ENCODE assay signal across 17 cellular contexts in the genomic region with DNA sequence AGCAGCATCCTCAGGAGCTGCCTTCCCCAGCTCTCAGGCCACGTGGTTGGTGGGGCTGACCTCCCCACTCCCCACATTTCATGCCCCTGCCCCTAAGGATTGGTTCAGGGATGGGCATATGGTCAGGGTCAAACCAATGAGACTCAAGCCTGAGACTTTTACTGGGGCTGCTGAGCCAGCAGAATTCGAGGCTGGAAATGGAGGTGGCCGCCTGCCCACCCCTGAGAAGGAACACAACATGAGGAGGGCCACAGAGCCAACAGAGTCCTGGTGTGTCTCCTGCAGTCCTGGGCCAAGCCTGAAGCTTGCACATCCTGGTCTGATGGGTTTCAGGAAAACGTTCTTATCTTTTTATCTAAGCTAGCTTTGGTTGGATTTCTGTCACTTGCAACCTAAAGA. TPM values are rescaled to one million over a fixed set of nuclear protein-coding genes. Genes with fewer than 3 reads are reported as not detected.
A peak's percentile ranks its signal among the peaks of the same experiment; 100 is the strongest.
DNase-seq lines count a peak whose midpoint lies in the region; ATAC-seq, FAIRE-seq and TF ChIP-seq lines count a peak whose summit lies in the region.
"Had no signal": no experiment of that assay in that cellular context is flagged by ENCODE, and none has a peak within 500 bp of the region (broad histone marks: within the 10 kb centered on the region; RNA-seq: fewer than 3 reads in every experiment).

No MANE protein-coding gene starts in this region.

- peaks cover 30% of the 10 kb centered on the region for H3K4me1 ChIP-seq in HepG2 (ENCODE audit: insufficient read depth, low read length)
- H3K4me1 ChIP-seq in right lobe of liver = peaks cover 0 to 28% (median 3%) of the 10 kb centered on the region in 4 donors
- peaks cover 53 to 54% of the 10 kb centered on the region in 2 experiments for H3K4me1 ChIP-seq in neutrophil (ENCODE audit: control insufficient read depth in 1 of 2, insufficient read depth in 1 of 2, low read depth in 1 of 2, low read length in 1 of 2)
- H3K4me1 ChIP-seq in pancreas = peaks cover 3 to 43% (median 18%) of the 10 kb centered on the region in 3 donors

- BruUV-seq in HepG2 (replicated peaks; lab: Mats Ljungman, UMichigan) = no TSS peak

- H3K4me3 ChIP-seq in HepG2 (replicated peaks in 1 of 3; ENCODE audit: insufficient read depth in 1 of 3, low read depth in 2 of 3, low read length in 3 of 3) (no peak overlapping the region), right lobe of liver (no peak overlapping the region), neutrophil (ENCODE audit: low read depth in 1 of 2, low read length in 1 of 2) (no peak overlapping the region), pancreas (no peak overlapping the region)
- H3K4me3 ChIP-seq: GM23248, mucosa of descending colon had no signal

- no peaks in the 10 kb centered on the region for H3K36me3 ChIP-seq in HepG2 (replicated peaks in 1 of 2; ENCODE audit: control insufficient read depth in 1 of 2, insufficient read depth in 2 of 2, low read length in 2 of 2)
- H3K36me3 ChIP-seq in right lobe of liver = no peaks in the 10 kb centered on the region
- H3K36me3 ChIP-seq in neutrophil = no peaks in the 10 kb centered on the region
- no peaks in the 10 kb centered on the region for H3K36me3 ChIP-seq in pancreas

- H3K27me3 ChIP-seq in HepG2 (ENCODE audit: control insufficient read depth in 1 of 2, insufficient read depth in 2 of 2, low read length in 2 of 2) (no peaks in the 10 kb centered on the region), right lobe of liver (no peaks in the 10 kb centered on the region), neutrophil (no peaks in the 10 kb centered on the region), pancreas (no peaks in the 10 kb centered on the region)

- no peak for DNase-seq in HepG2 (ENCODE audit: low spot score)
- DNase-seq in right lobe of liver = no peak
- DNase-seq in effector memory CD8-positive, alpha-beta T cell = no peak
- peak; percentile 37 for DNase-seq in ureter (ENCODE audit: low spot score)
- DNase-seq in pancreas = no peak
- no peak for DNase-seq in stimulated activated naive CD4-positive, alpha-beta T cell (lab: John Stamatoyannopoulos, UW)
- DNase-seq: activated CD4-positive, CD25-positive, alpha-beta regulatory T cell treated with anti-CD3 and anti-CD28 coated beads, Interleukin-2, amount 50 U/mL, for 72 hours; activated T-cell treated with anti-CD3 and anti-CD28 coated beads, Interleukin-2, amount 50 U/mL, for 4 hours; effector CD4-positive, alpha-beta T cell; foreskin fibroblast; NCI-H1436; SW 1271 had no signal

- peaks cover 37% of the 10 kb centered on the region for H3K36me3 Mint-ChIP-seq in effector memory CD8-positive, alpha-beta T cell (ENCODE audit: insufficient read depth)

- no peaks in the 10 kb centered on the region for H3K27me3 Mint-ChIP-seq in effector memory CD8-positive, alpha-beta T cell

- no peak for ATAC-seq in HepG2
- ATAC-seq in right lobe of liver = no peak
- no peak for ATAC-seq in effector memory CD8-positive, alpha-beta T cell (replicated peaks)
- ATAC-seq in pancreas = no peak
- ATAC-seq in GM18861 (IDR thresholded peaks at IDR 0.05; ENCODE audit: unreplicated experiment) = no peak
- ATAC-seq: activated T-cell treated with anti-CD3 and anti-CD28 coated beads, Interleukin-2, amount 50 U/mL, for 4 hours; mucosa of descending colon had no signal

- no peak overlapping the region for H3K4me2 ChIP-seq in HepG2 (ENCODE audit: low read depth, low read length)

- no peak overlapping the region for H3K9ac ChIP-seq in HepG2 (ENCODE audit: insufficient read depth, low read depth, low read length)
- H3K9ac ChIP-seq: GM23248 had no signal

- TF ChIP-seq POLR2A in HepG2 (IDR thresholded peaks at IDR 0.05; ENCODE audit: insufficient read depth in 1 of 2, low read depth in 2 of 2, low read length in 2 of 2) (no peak), right lobe of liver (IDR thresholded peaks at IDR 0.05) (no peak)

- no peaks in the 10 kb centered on the region for H4K20me1 ChIP-seq in HepG2 (ENCODE audit: insufficient read depth, low read length)

- TF ChIP-seq CTCF in HepG2 (CRISPR knock-in tag; IDR thresholded peaks at IDR 0.05) (no peak), right lobe of liver (IDR thresholded peaks at IDR 0.05) (no peak), neutrophil (IDR thresholded peaks at IDR 0.05) (no peak), pancreas (IDR thresholded peaks at IDR 0.05) (no peak)

- peaks cover 40 to 42% of the 10 kb centered on the region in 2 donors for H3K4me1 Mint-ChIP-seq in effector memory CD8-positive, alpha-beta T cell (ENCODE audit: low read depth in 2 of 2)

- H2AFZ ChIP-seq in HepG2 (ENCODE audit: low read length) = no peak overlapping the region
- H2AFZ ChIP-seq: GM23248 had no signal

- intact Hi-C loops in HepG2 (cut with micrococcal nuclease; ENCODE audit: unreplicated experiment) = no loop called here
- intact Hi-C loops in right lobe of liver (cut with DNase I) = no loop called here
- intact Hi-C loops in pancreas (cut with DNase I) = no loop called here

- H3K27ac ChIP-seq in HepG2 (ENCODE audit: extremely low read length, insufficient read depth, low read length) (no peak overlapping the region), right lobe of liver (no peak overlapping the region), neutrophil (peak overlapping the region; percentile 85), pancreas (peak overlapping the region in 2 of 4 donors; percentile 26 to 77)
- H3K27ac ChIP-seq: GM23248 had no signal

- no peaks in the 10 kb centered on the region for H3K9me3 Mint-ChIP-seq in effector memory CD8-positive, alpha-beta T cell
- H3K9me3 Mint-ChIP-seq: activated T-cell treated with anti-CD3 and anti-CD28 coated beads, Interleukin-2, amount 50 U/mL, for 4 hours had no signal

- CTCF ChIA-PET in HepG2 (lab: Yijun Ruan, JAX; ENCODE audit: low intra/inter-chr PET ratio, low total read pairs) = no interaction called here

- peak overlapping the region; percentile 69 to 89 for H3K27ac Mint-ChIP-seq in effector memory CD8-positive, alpha-beta T cell

- FAIRE-seq in HepG2 (lab: Jason Lieb, UNC) = no peak
- no peak for FAIRE-seq in pancreas (lab: Jason Lieb, UNC)

- TF ChIP-seq EP300 in HepG2 (IDR thresholded peaks at IDR 0.05; ENCODE audit: low read depth in 2 of 2, low read length in 2 of 2) (no peak), HepG2 (CRISPR knock-in tag; IDR thresholded peaks at IDR 0.05; ENCODE audit: borderline replicate concordance) (no peak)

- 66% methylated on average over 4 of the region's 4 CpGs for WGBS in HepG2 (ENCODE audit: low lambda C conversion rate)
- 78% methylated on average over 3 of the region's 4 CpGs for WGBS in right lobe of liver (ENCODE audit: insufficient coverage, low coverage, low lambda C conversion rate, missing lambda C conversion rate)
- WGBS in pancreas, 2 donors = 67 to 69% methylated on average over 4 of the region's 4 CpGs

- POLR2A ChIA-PET in HepG2 (lab: Yijun Ruan, JAX) = no interaction called here

- no peaks in the 10 kb centered on the region for H3K79me2 ChIP-seq in HepG2 (ENCODE audit: insufficient read depth, low read length)

- no peak for TF ChIP-seq RAD21 in HepG2 (CRISPR knock-in tag; IDR thresholded peaks at IDR 0.05)

- peak overlapping the region in 1 of 2 donors; percentile 12 for H3K4me3 Mint-ChIP-seq in effector memory CD8-positive, alpha-beta T cell
- H3K4me3 Mint-ChIP-seq: activated T-cell treated with anti-CD3 and anti-CD28 coated beads, Interleukin-2, amount 50 U/mL, for 4 hours had no signal

- in situ Hi-C loops in HepG2 (cut with HindIII; ENCODE audit: extremely low pct_ligation_motif_present, low pct_unique_long_range_greater_than_20kb) = no loop called here

- H3K9me3 ChIP-seq in HepG2 (ENCODE audit: low read length) (no peaks in the 10 kb centered on the region), right lobe of liver (no peaks in the 10 kb centered on the region), neutrophil (no peaks in the 10 kb centered on the region), pancreas (no peaks in the 10 kb centered on the region)
- H3K9me3 ChIP-seq: mucosa of descending colon had no signal

RNA-seq across cellular contexts. Expression of a gene that starts 5.9 kb away (rescaled TPM):
- 4.8 and 4.9 TPM in 2 replicates for total RNA-seq in HepG2 (2016; rRNA removed; fragmentation: Illumina TruSeq; extraction: Trizol)
- 0.97 and 1.0 TPM in 2 replicates for total RNA-seq in HepG2 (2016; cell fraction: cytosol; rRNA removed; fragmentation: Illumina TruSeq; extraction: Trizol; ENCODE audit: low read depth)
- total RNA-seq in HepG2 (2016; cell fraction: insoluble cytoplasmic fraction; rRNA removed; fragmentation: Illumina TruSeq; extraction: Trizol) = 4.7 and 4.8 TPM in 2 replicates
- 3.1 and 3.3 TPM in 2 replicates for total RNA-seq in HepG2 (2016; cell fraction: membrane; rRNA removed; fragmentation: Illumina TruSeq; extraction: Trizol)
- 2.8 and 3.3 TPM in 2 replicates for total RNA-seq in HepG2 (2016; cell fraction: nucleus; rRNA removed; fragmentation: Illumina TruSeq; extraction: Trizol)
- 3.1 and 4.2 TPM in 2 replicates for polyA plus RNA-seq in HepG2 (2011; rRNA removed)
- 3.3 and 3.5 TPM in 2 replicates for polyA plus RNA-seq in HepG2 (2011; cell fraction: cytosol; rRNA removed)
- polyA plus RNA-seq in HepG2 (2011; cell fraction: nucleus; rRNA removed) = 2.8 and 2.9 TPM in 2 replicates
- polyA plus RNA-seq in HepG2 (2012) = 1.7 and 3.1 TPM in 2 replicates
- 0.84 and 1.1 TPM in 2 replicates for polyA plus RNA-seq in HepG2 (2016; cell fraction: cytosol; fragmentation: Illumina TruSeq; extraction: Trizol; ENCODE audit: low read depth)
- 4.5 and 4.7 TPM in 2 replicates for polyA plus RNA-seq in HepG2 (2016; cell fraction: insoluble cytoplasmic fraction; fragmentation: Illumina TruSeq; extraction: Trizol; ENCODE audit: low read depth)
- polyA plus RNA-seq in HepG2 (2016; cell fraction: membrane; fragmentation: Illumina TruSeq; extraction: Trizol; ENCODE audit: low read depth) = 2.2 and 2.4 TPM in 2 replicates
- polyA plus RNA-seq in HepG2 (2016; cell fraction: nucleus; fragmentation: Illumina TruSeq; extraction: Trizol; ENCODE audit: insufficient read depth, low read depth) = 2.2 and 2.6 TPM in 2 replicates
- 10.8 and 22.1 TPM in 2 replicates for polyA minus RNA-seq in HepG2 (2011; rRNA and poly(A)+ RNA removed; ENCODE audit: low replicate concordance)
- 3.8 and 4.5 TPM in 2 replicates for polyA minus RNA-seq in HepG2 (2011; cell fraction: cytosol; rRNA and poly(A)+ RNA removed)
- 5.9 and 6.2 TPM in 2 replicates for polyA minus RNA-seq in HepG2 (2011; cell fraction: nucleus; rRNA and poly(A)+ RNA removed)
- 10 to 100 TPM in 3 of 6 experiments, 1 to 10 TPM in 3; 4.7 to 21.5 (median 11.1) TPM for total RNA-seq in right lobe of liver
- 64.1 TPM for total RNA-seq in ureter
- 10 to 100 TPM in 2 of 6 donors, 1 to 10 TPM in 4; 8.3 to 22.8 (median 8.6) TPM for total RNA-seq in pancreas
- 1 to 10 TPM; 8.1 to 8.5 TPM for polyA plus RNA-seq in pancreas

RNA-seq across cellular contexts. Expression of a gene that starts 54.4 kb away (rescaled TPM):
- total RNA-seq in HepG2 (2016; rRNA removed; fragmentation: Illumina TruSeq; extraction: Trizol) = not detected in 2 replicates
- total RNA-seq in HepG2 (2016; cell fraction: cytosol; rRNA removed; fragmentation: Illumina TruSeq; extraction: Trizol; ENCODE audit: low read depth) = not detected in 2 replicates
- not detected in 2 replicates for total RNA-seq in HepG2 (2016; cell fraction: insoluble cytoplasmic fraction; rRNA removed; fragmentation: Illumina TruSeq; extraction: Trizol)
- not detected in 2 replicates for total RNA-seq in HepG2 (2016; cell fraction: membrane; rRNA removed; fragmentation: Illumina TruSeq; extraction: Trizol)
- not detected in 2 replicates for total RNA-seq in HepG2 (2016; cell fraction: nucleus; rRNA removed; fragmentation: Illumina TruSeq; extraction: Trizol)
- 0.01 TPM in 1 of 2 replicates, not detected in the other for polyA plus RNA-seq in HepG2 (2011; rRNA removed)
- not detected in 2 replicates for polyA plus RNA-seq in HepG2 (2011; cell fraction: cytosol; rRNA removed)
- polyA plus RNA-seq in HepG2 (2011; cell fraction: nucleus; rRNA removed) = not detected in 2 replicates
- polyA plus RNA-seq in HepG2 (2012) = not detected in 2 replicates
- polyA plus RNA-seq in HepG2 (2016; cell fraction: cytosol; fragmentation: Illumina TruSeq; extraction: Trizol; ENCODE audit: low read depth) = not detected in 2 replicates
- not detected in 2 replicates for polyA plus RNA-seq in HepG2 (2016; cell fraction: insoluble cytoplasmic fraction; fragmentation: Illumina TruSeq; extraction: Trizol; ENCODE audit: low read depth)
- not detected in 2 replicates for polyA plus RNA-seq in HepG2 (2016; cell fraction: membrane; fragmentation: Illumina TruSeq; extraction: Trizol; ENCODE audit: low read depth)
- polyA plus RNA-seq in HepG2 (2016; cell fraction: nucleus; fragmentation: Illumina TruSeq; extraction: Trizol; ENCODE audit: insufficient read depth, low read depth) = not detected in 2 replicates
- polyA minus RNA-seq in HepG2 (2011; rRNA and poly(A)+ RNA removed; ENCODE audit: low replicate concordance) = not detected in 2 replicates
- not detected in 2 replicates for polyA minus RNA-seq in HepG2 (2011; cell fraction: cytosol; rRNA and poly(A)+ RNA removed)
- polyA minus RNA-seq in HepG2 (2011; cell fraction: nucleus; rRNA and poly(A)+ RNA removed) = not detected in 2 replicates
- not detected for total RNA-seq in right lobe of liver
- total RNA-seq in ureter = 0.34 TPM
- total RNA-seq in pancreas = under 1 TPM in 1 of 6 donors, not detected in 5; 0.06 TPM
- polyA plus RNA-seq in pancreas = under 1 TPM in 1 of 2 donors, not detected in 1; 0.05 TPM
- total RNA-seq: activated T-cell treated with anti-CD3 and anti-CD28 coated beads, Interleukin-2, amount 50 U/mL, for 4 hours; GM23248; NCI-H460 had no signal
- polyA plus RNA-seq: GM23248 had no signal
